ENCODE assay signal across 22 cellular contexts in genomic region chr5:37496902-37497445, GRCh38.
"Had no signal": no experiment of that assay in that cellular context is flagged by ENCODE, and none has a peak within 500 bp of the region (broad histone marks: within the 10 kb centered on the region; RNA-seq: fewer than 3 reads in every experiment).

No MANE protein-coding gene starts in this region.

- FAIRE-seq: colon, frontal cortex had no signal

- ATAC-seq: left colon; naive thymus-derived CD8-positive, alpha-beta T cell; stimulated activated naive B cell treated with anti-CD40 and anti-IgM and Interleukin-4, amounts not matched to agents 10 μg/mL and 1 μg/mL and 100 μg/mL, for 72 hours; upper lobe of right lung had no signal

- H3K9me3 ChIP-seq: prostate gland, right atrium auricular region, suprapubic skin, transverse colon, upper lobe of right lung, vagina had no signal

- H3K27ac ChIP-seq: dorsolateral prefrontal cortex, right atrium auricular region, suprapubic skin, upper lobe of right lung, vagina had no signal

- H3K27me3 ChIP-seq: dorsolateral prefrontal cortex, right atrium auricular region, suprapubic skin, transverse colon, upper lobe of right lung, vagina had no signal

- H3K4me3 ChIP-seq: dorsolateral prefrontal cortex, prostate gland, right atrium auricular region, skin epidermis, suprapubic skin, transverse colon, upper lobe of right lung, vagina had no signal

- H3K36me3 ChIP-seq: prostate gland, right atrium auricular region, transverse colon, upper lobe of right lung, vagina had no signal

- DNase-seq: dorsolateral prefrontal cortex; effector CD4-positive, alpha-beta T cell; hypothalamus; immature natural killer cell; islet precursor cell; kidney glomerular epithelial cell; left colon; naive thymus-derived CD8-positive, alpha-beta T cell; nephron progenitor cell; nucleus accumbens; stimulated activated CD4-positive, alpha-beta T cell treated with anti-CD3 and anti-CD28 coated beads, Interleukin-15, amount 100 ng/mL, for 24 hours; stimulated activated CD4-positive, alpha-beta T cell treated with anti-CD3 and anti-CD28 coated beads, Interleukin-2, amount 100 ng/mL, for 48 hours; stimulated activated naive B cell treated with anti-CD40 and anti-IgM and Interleukin-4, amounts not matched to agents 10 μg/mL and 1 μg/mL and 100 μg/mL, for 72 hours; transverse colon; upper lobe of right lung had no signal

- H3K4me1 ChIP-seq: right atrium auricular region, upper lobe of right lung, vagina had no signal
